In genomic region chrX:335758-336155, GRCh38 we compare ENCODE assay signal across 1 cellular context.
TF ChIP-seq lines count a peak whose summit lies in the region.

No MANE protein-coding gene starts in this region.

TF ChIP-seq in GM23338, 12 proteins besides CTCF, POLR2A, EP300 and RAD21 (continued from another document):
- TF ChIP-seq REST (IDR thresholded peaks at IDR 0.05; ENCODE audit: unreplicated experiment) (no peak), ZNF462 (CRISPR knock-in tag; IDR thresholded peaks at IDR 0.05) (no peak), JUNB (IDR thresholded peaks at IDR 0.05; ENCODE audit: unreplicated experiment) (no peak), EZH2phosphoT487 (IDR thresholded peaks at IDR 0.05; ENCODE audit: unreplicated experiment) (no peak)
